ENCODE assay signal across 27 cellular contexts in the genomic region with DNA sequence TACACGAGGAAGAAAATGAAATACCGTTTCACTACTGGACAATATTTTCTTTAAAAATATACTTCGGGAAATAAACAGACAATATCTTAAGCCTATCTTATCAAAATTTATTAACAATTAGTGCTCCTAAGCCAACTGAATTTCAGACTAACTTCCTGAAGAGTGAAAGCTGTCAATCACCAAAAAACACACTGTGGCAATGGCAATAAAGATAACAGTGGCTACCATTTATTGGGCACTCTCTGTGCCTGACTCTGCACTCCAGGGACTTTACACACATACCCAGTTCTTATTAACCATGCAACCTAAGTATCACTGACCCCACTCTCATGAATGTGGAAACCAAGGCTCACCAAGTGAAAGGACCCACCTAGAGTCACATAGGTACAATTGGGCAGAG.
"Had no signal": no experiment of that assay in that cellular context is flagged by ENCODE, and none has a peak within 500 bp of the region (broad histone marks: within the 10 kb centered on the region; RNA-seq: fewer than 3 reads in every experiment).

No MANE protein-coding gene starts in this region.

- H3K9me3 ChIP-seq: esophagus squamous epithelium, lower lobe of right lung, ovary, right lobe of liver, suprapubic skin, upper lobe of right lung, uterus had no signal

- H3K9me3 Mint-ChIP-seq: effector memory CD8-positive, alpha-beta T cell; natural killer cell; stimulated activated naive CD8-positive, alpha-beta T cell treated with anti-CD3 and anti-CD28 coated beads, Interleukin-15, amount 100 ng/mL, for 72 hours had no signal

- H3K27me3 ChIP-seq: esophagus squamous epithelium, ovary, right lobe of liver, suprapubic skin, upper lobe of right lung, uterus had no signal

- H3K4me3 ChIP-seq: coronary artery, esophagus squamous epithelium, lower lobe of right lung, ovary, right lobe of liver, smooth muscle cell, suprapubic skin, upper lobe of right lung, uterus had no signal

- H3K36me3 ChIP-seq: ovary, uterus had no signal

- H3K4me1 ChIP-seq: lower lobe of right lung, right lobe of liver, suprapubic skin, upper lobe of right lung, uterus had no signal

- H3K27ac Mint-ChIP-seq: natural killer cell; stimulated activated naive CD8-positive, alpha-beta T cell treated with anti-CD3 and anti-CD28 coated beads, Interleukin-15, amount 100 ng/mL, for 72 hours had no signal

- H3K27me3 Mint-ChIP-seq: effector memory CD8-positive, alpha-beta T cell; stimulated activated naive CD8-positive, alpha-beta T cell treated with anti-CD3 and anti-CD28 coated beads, Interleukin-15, amount 100 ng/mL, for 72 hours had no signal

- FAIRE-seq: endometrium, keratinocyte had no signal

- DNase-seq: dermis blood vessel endothelial cell; effector memory CD8-positive, alpha-beta T cell; erythroblast; esophagus squamous epithelium; foreskin melanocyte; hypothalamus; left ventricle myocardium superior; lower lobe of right lung; natural killer cell; occipital lobe; ovary; posterior cingulate gyrus; retina; right lobe of liver; stimulated activated CD4-positive, alpha-beta T cell treated with anti-CD3 and anti-CD28 coated beads, Interleukin-12 subunit alpha, Interleukin-12 subunit beta, amount 100 ng/mL, for 4 hours; stimulated activated CD4-positive, alpha-beta T cell treated with anti-CD3 and anti-CD28 coated beads, Interleukin-1b, Interleukin-23, amount 100 ng/mL, for 48 hours; stimulated activated CD4-positive, alpha-beta T cell treated with anti-CD3 and anti-CD28 coated beads, Interleukin-4, amount 100 ng/mL, for 1 hour; stimulated activated CD8-positive, alpha-beta memory T cell treated with anti-CD3 and anti-CD28 coated beads, Interleukin-4, amount 100 ng/mL, for 48 hours; stimulated activated naive CD4-positive, alpha-beta T cell; stimulated activated naive CD8-positive, alpha-beta T cell treated with anti-CD3 and anti-CD28 coated beads, Interleukin-15, amount 100 ng/mL, for 72 hours; upper lobe of right lung; uterus had no signal

- H3K27ac ChIP-seq: coronary artery, esophagus squamous epithelium, lower lobe of right lung, ovary, right lobe of liver, suprapubic skin, upper lobe of right lung, uterus had no signal

- H3K4me3 Mint-ChIP-seq: effector memory CD8-positive, alpha-beta T cell; natural killer cell; stimulated activated naive CD8-positive, alpha-beta T cell treated with anti-CD3 and anti-CD28 coated beads, Interleukin-15, amount 100 ng/mL, for 72 hours had no signal

- ATAC-seq: effector memory CD8-positive, alpha-beta T cell; left ventricle myocardium superior; lower lobe of right lung; natural killer cell; right lobe of liver; stimulated activated naive CD8-positive, alpha-beta T cell treated with anti-CD3 and anti-CD28 coated beads, Interleukin-15, amount 100 ng/mL, for 72 hours; upper lobe of right lung had no signal
